22 cellular contexts compared by ENCODE assay signal in genomic region chr22:46549971-46550641, GRCh38. TPM values are rescaled to one million over a fixed set of nuclear protein-coding genes. Genes with fewer than 3 reads are reported as not detected.
A peak's percentile ranks its signal among the peaks of the same experiment; 100 is the strongest.
DNase-seq lines count a peak whose midpoint lies in the region; ATAC-seq and TF ChIP-seq lines count a peak whose summit lies in the region.
"Had no signal": no experiment of that assay in that cellular context is flagged by ENCODE, and none has a peak within 500 bp of the region (broad histone marks: within the 10 kb centered on the region; RNA-seq: fewer than 3 reads in every experiment).

No MANE protein-coding gene starts in this region.

- H3K27ac Mint-ChIP-seq in endodermal cell, result no peak overlapping the region
- H3K27ac Mint-ChIP-seq: B cell, H9, HFFc6 had no signal

- H3K27me3 ChIP-seq in endodermal cell (ENCODE audit: control insufficient read depth, insufficient read depth, low read length, poor library complexity, severe bottlenecking) (no peaks in the 10 kb centered on the region), lower lobe of right lung (ENCODE audit: low read depth) (no peaks in the 10 kb centered on the region), aorta (ENCODE audit: control insufficient read depth in 1 of 2, insufficient read depth in 2 of 2, low read length in 1 of 2) (no peaks in the 10 kb centered on the region)

- H3K27ac ChIP-seq in endodermal cell (ENCODE audit: low read depth, low read length) (no peak overlapping the region), lower lobe of right lung (no peak overlapping the region), aorta (ENCODE audit: low read depth in 1 of 2, low read length in 2 of 2) (no peak overlapping the region)
- H3K27ac ChIP-seq: HL-60 had no signal

- peaks cover 6% of the 10 kb centered on the region for H3K27me3 Mint-ChIP-seq in endodermal cell (ENCODE audit: insufficient read depth)

- no peak overlapping the region for H3K9ac ChIP-seq in endodermal cell (ENCODE audit: extremely low read depth, low read length, poor library complexity, severe bottlenecking)

- H3K9me3 Mint-ChIP-seq in endodermal cell, result peaks cover 9% of the 10 kb centered on the region

- H3K36me3 Mint-ChIP-seq in endodermal cell (ENCODE audit: low read depth), result no peaks in the 10 kb centered on the region

- DNase-seq in left cardiac atrium (peak; percentile 18), Right ventricle myocardium inferior (ENCODE audit: missing footprints) (no peak), endodermal cell (peak; percentile 43), lower lobe of right lung (peak; percentile 41), aorta (peak; percentile 49 to 64), NK-92 (lab: John Stamatoyannopoulos, UW; ENCODE audit: unreplicated experiment) (no peak)
- no peak for DNase-seq in stimulated activated CD4-positive, alpha-beta T cell treated with anti-CD3 and anti-CD28 coated beads, Interleukin-4, amount 100 ng/mL, for 24 hours
- DNase-seq: DMS79, H9, KG1, NCI-H1092, NCI-H1436, NCI-H1930, NCI-H2227 treated with DMSO at 0.1 percent for 48 hours, NCI-H510A treated with DMSO at 0.1 percent for 48 hours, NCI-H774 had no signal

- H3K4me1 ChIP-seq in endodermal cell (ENCODE audit: control insufficient read depth, insufficient read depth, low read length) (peaks cover 8% of the 10 kb centered on the region), lower lobe of right lung (peaks cover 40% of the 10 kb centered on the region), aorta (ENCODE audit: control insufficient read depth in 1 of 2, insufficient read depth in 2 of 2, low read length in 2 of 2) (no peaks in the 10 kb centered on the region)

- no peak overlapping the region for H3K4me3 ChIP-seq in endodermal cell (ENCODE audit: low read length)
- H3K4me3 ChIP-seq in lower lobe of right lung, result no peak overlapping the region
- no peak overlapping the region for H3K4me3 ChIP-seq in aorta (ENCODE audit: low read length in 2 of 2)

- TF ChIP-seq CTCF in endodermal cell (conservative IDR thresholded peaks at IDR 0.05), result no peak
- no peak for TF ChIP-seq CTCF in lower lobe of right lung (IDR thresholded peaks at IDR 0.05)

- intact Hi-C loops in left cardiac atrium (cut with DNase I), result no loop called here
- intact Hi-C loops in Right ventricle myocardium inferior (cut with DNase I), result loop anchor here (5.0 kb wide), 1 partner anchor 187 kb away; the partner anchor contains the start of gene CERK
- intact Hi-C loops in lower lobe of right lung (cut with DNase I), result loop anchor here (10.0 kb wide), 1 partner anchor 185 kb away; no protein-coding TSS in a partner anchor
- intact Hi-C loops in aorta (cut with DNase I), result loop anchor here (10.0 kb wide), 2 partner anchors 195 to 545 kb away; no protein-coding TSS in a partner anchor

- 84 to 88% methylated on average over 11 to 17 of the region's 17 CpGs for WGBS in endodermal cell (ENCODE audit: insufficient coverage in 1 of 2, insufficient read length in 1 of 2), 2 experiments
- 88 to 91% methylated on average over 16 to 17 of the region's 17 CpGs for WGBS in aorta, 2 donors

- no peaks in the 10 kb centered on the region for H3K36me3 ChIP-seq in endodermal cell (ENCODE audit: control insufficient read depth, insufficient read depth, low read length)
- H3K36me3 ChIP-seq in lower lobe of right lung, result no peaks in the 10 kb centered on the region
- no peaks in the 10 kb centered on the region for H3K36me3 ChIP-seq in aorta (ENCODE audit: control insufficient read depth in 1 of 2, insufficient read depth in 2 of 2, low read length in 1 of 2)

- H3K4me3 Mint-ChIP-seq in endodermal cell, result no peak overlapping the region
- H3K4me3 Mint-ChIP-seq: B cell, CD14-positive monocyte, H9, HFFc6 had no signal

- ATAC-seq in left cardiac atrium (no peak), Right ventricle myocardium inferior (no peak), lower lobe of right lung (no peak), aorta (ENCODE audit: low FRiP score) (no peak), HG02840 (IDR thresholded peaks at IDR 0.05; ENCODE audit: low FRiP score, unreplicated experiment) (no peak)
- ATAC-seq: Panc1 had no signal

- H3K4me1 Mint-ChIP-seq in endodermal cell, result peaks cover 2% of the 10 kb centered on the region

- H3K9me3 ChIP-seq in endodermal cell (ENCODE audit: control insufficient read depth, low read length) (peaks cover 7% of the 10 kb centered on the region), lower lobe of right lung (no peaks in the 10 kb centered on the region), aorta (ENCODE audit: control insufficient read depth, low read length) (no peaks in the 10 kb centered on the region)

RNA-seq across cellular contexts. Expression of gene CELSR1, which starts 12.7 kb away (rescaled TPM):
- 1 to 10 TPM; 6.5 to 8.1 TPM for total RNA-seq in left cardiac atrium
- total RNA-seq in Right ventricle myocardium inferior, result 8.4 TPM
- total RNA-seq in endodermal cell, result 10 to 100 TPM; 24.4 to 34.1 TPM
- polyA plus RNA-seq in endodermal cell (2013, experiment 1 of 2), result 27.1 TPM
- 27.1 TPM for polyA plus RNA-seq in endodermal cell (2013, experiment 2 of 2)
- 51.8 TPM for total RNA-seq in lower lobe of right lung
- 1 to 10 TPM; 2.3 to 3.0 TPM for total RNA-seq in aorta
- under 1 TPM; 0.15 to 0.38 TPM for polyA plus RNA-seq in aorta
- polyA plus RNA-seq: CD14-positive monocyte had no signal

Comparison
In these comparisons a context has a peak if more than half of its experiments do, and no peak if none do; other contexts are left out.
1. DNase-seq: peak in left cardiac atrium (single experiment), endodermal cell (single experiment), lower lobe of right lung (single experiment) and aorta (2 of 2); none in Right ventricle myocardium inferior (single experiment), stimulated activated CD4-positive, alpha-beta T cell treated with anti-CD3 and anti-CD28 coated beads, Interleukin-4, amount 100 ng/mL, for 24 hours (single experiment) and NK-92 (single experiment).
2. intact Hi-C loops: an anchor here in Right ventricle myocardium inferior (5.0 kb wide), lower lobe of right lung (10.0 kb wide) and aorta (10.0 kb wide); none called in left cardiac atrium.